In genomic region chr6:166106076-166106686, GRCh38 we compare ENCODE assay signal across 7 cellular contexts.
DNase-seq lines count a peak whose midpoint lies in the region; ATAC-seq, FAIRE-seq and TF ChIP-seq lines count a peak whose summit lies in the region.

No MANE protein-coding gene starts in this region.

- peak; percentile 94 for TF ChIP-seq CTCF in GM12873 (IDR thresholded peaks at IDR 0.05; ENCODE audit: insufficient read depth, low read depth, low read length, missing control alignments)
- TF ChIP-seq CTCF in GM12878 (IDR thresholded peaks at IDR 0.05 in 2 of 3, conservative IDR thresholded peaks at IDR 0.05 in 1 of 3; ENCODE audit: control insufficient read depth in 2 of 3, extremely low read depth in 1 of 3, insufficient read depth in 1 of 3, low read depth in 3 of 3, low read length in 3 of 3): peak; percentile 81 to 95 (median 90)

- DNase-seq in NCI-H128 (lab: John Stamatoyannopoulos, UW; ENCODE audit: unreplicated experiment): peak; percentile 57
- peak; percentile 18 to 21 (median 20) for DNase-seq in T-helper 17 cell
- DNase-seq in GM12878 (ENCODE audit: low read depth, low spot score): peak; percentile 36
- peak; percentile 72 for DNase-seq in iPS-NIHi11 (ENCODE audit: low spot score)
- peak; percentile 53 to 69 (median 61) for DNase-seq in stimulated activated CD4-positive, alpha-beta T cell treated with anti-CD3 and anti-CD28 coated beads, Interleukin-12 subunit alpha, Interleukin-12 subunit beta, amount 100 ng/mL, for 48 hours (ENCODE audit: low read depth in 2 of 3, low spot score in 1 of 3)

- H3K27ac Mint-ChIP-seq in T-helper 17 cell: no peak overlapping the region

- RAD21 ChIA-PET in GM12878 (lab: Charles Lee; ENCODE audit: unreplicated experiment): interaction anchor here (0.6 to 1.8 kb wide), 5 partner anchors 13 to 666 kb away, joined by 3 to 28 read pairs (median 4); no protein-coding TSS in a partner anchor

- no peak for TF ChIP-seq EP300 in GM12878 (IDR thresholded peaks at IDR 0.05; ENCODE audit: borderline replicate concordance in 1 of 2, control insufficient read depth in 1 of 2, low read depth in 2 of 2, low read length in 2 of 2)

- POLR2A ChIA-PET in GM12878 (lab: Charles Lee): no interaction called here

- TF ChIP-seq POLR2A in GM12878 (IDR thresholded peaks at IDR 0.05; ENCODE audit: low read depth, low read length): no peak

- no peaks in the 10 kb centered on the region for H3K9me3 ChIP-seq in T-helper 17 cell (ENCODE audit: control insufficient read depth, low read length, poor library complexity, severe bottlenecking)
- H3K9me3 ChIP-seq in GM12878 (replicated peaks; ENCODE audit: control insufficient read depth, insufficient read depth, low read length): peaks cover 3% of the 10 kb centered on the region; the same call in 2 of the 3 replicates

- in situ Hi-C loops in GM12878 (cut with MboI): no loop called here

- SMC1A ChIA-PET in GM12878 (lab: Charles Lee; ENCODE audit: uncharacterized antibody, unreplicated experiment): interaction anchor here (0.9 to 2.1 kb wide), 10 partner anchors 9 to 666 kb away, joined by 3 to 14 read pairs (median 4); no protein-coding TSS in a partner anchor

- H3K27me3 ChIP-seq in GM12878 (replicated peaks in 1 of 2; ENCODE audit: control insufficient read depth in 2 of 2, insufficient read depth in 2 of 2, low read length in 1 of 2): no peaks in the 10 kb centered on the region

- no peak overlapping the region for H2AFZ ChIP-seq in GM12878 (ENCODE audit: control insufficient read depth, low read depth, low read length)

- H3K79me2 ChIP-seq in GM12878 (ENCODE audit: control insufficient read depth, insufficient read depth, low read length): no peaks in the 10 kb centered on the region

- peaks cover 3% of the 10 kb centered on the region for H3K4me1 Mint-ChIP-seq in T-helper 17 cell

- peak; percentile 91 for TF ChIP-seq RAD21 in GM12878 (IDR thresholded peaks at IDR 0.05; ENCODE audit: insufficient read depth, low read depth, low read length)

- H3K36me3 Mint-ChIP-seq in T-helper 17 cell (ENCODE audit: low read depth): no peaks in the 10 kb centered on the region

- no peak overlapping the region for H3K4me2 ChIP-seq in GM12878 (ENCODE audit: control insufficient read depth, insufficient read depth)

- ATAC-seq in HG02588 (IDR thresholded peaks at IDR 0.05; ENCODE audit: unreplicated experiment) (peak; percentile 55), T-helper 17 cell (no peak), GM12878 (peak; percentile 84)

- H3K4me3 Mint-ChIP-seq in T-helper 17 cell: no peak overlapping the region

- 3% methylated on average over 11 of the region's 11 CpGs for WGBS in GM12878 (ENCODE audit: insufficient coverage, insufficient replicate concordance, low lambda C conversion rate, missing lambda C conversion rate)

- H3K27me3 Mint-ChIP-seq in T-helper 17 cell: peaks cover 15% of the 10 kb centered on the region

- CTCF ChIA-PET in GM12878 (lab: Yijun Ruan, JAX): interaction anchor here (0.6 to 5.7 kb wide), 23 partner anchors 9 to 1844 kb away, joined by 3 to 69 read pairs (median 4); no protein-coding TSS in a partner anchor

- no peaks in the 10 kb centered on the region for H3K36me3 ChIP-seq in GM12878 (ENCODE audit: control insufficient read depth in 2 of 2, insufficient read depth in 2 of 2, low read length in 1 of 2)

- no peak overlapping the region for H3K9ac ChIP-seq in GM12878 (ENCODE audit: control insufficient read depth, insufficient read depth, low read length)

- no TSS peak for BruUV-seq in GM12878 (replicated peaks; lab: Mats Ljungman, UMichigan)

- no peaks in the 10 kb centered on the region; the same call in 1 of the 2 replicates for H3K4me1 ChIP-seq in GM12878 (ENCODE audit: control insufficient read depth, insufficient read depth, low read length)

- intact Hi-C loops in GM12878 (cut with micrococcal nuclease; ENCODE audit: unreplicated experiment): loop anchor here (1.0 to 10.0 kb wide), 3 partner anchors 221 to 661 kb away; no protein-coding TSS in a partner anchor

- no peak overlapping the region for H3K27ac ChIP-seq in GM12878 (ENCODE audit: control insufficient read depth, insufficient read depth)

- H3K4me3 ChIP-seq in GM12878: no peak overlapping the region

- no peaks in the 10 kb centered on the region for H4K20me1 ChIP-seq in GM12878 (ENCODE audit: control insufficient read depth, insufficient read depth)

- FAIRE-seq in GM12878 (lab: Jason Lieb, UNC): peak; percentile 80

TF ChIP-seq in GM12878, 131 proteins besides CTCF, POLR2A, EP300 and RAD21:
- TF ChIP-seq POU2F2 (IDR thresholded peaks at IDR 0.05; ENCODE audit: borderline replicate concordance, low read depth, low read length): peak; percentile 61; the same call in 1 of the 3 replicates
- peak; percentile 83 for TF ChIP-seq SMC3 (IDR thresholded peaks at IDR 0.05; ENCODE audit: borderline replicate concordance, low read length)
- no peak for TF ChIP-seq NR2C2 (IDR thresholded peaks at IDR 0.05; ENCODE audit: borderline replicate concordance, control insufficient read depth, insufficient read length, low read depth)
- no peak for TF ChIP-seq NR2F1 (conservative IDR thresholded peaks at IDR 0.05)
- 0 out of 4 replicates have a peak, but pooled peaks of 1 of the 2 experiments have one; percentile 8 for TF ChIP-seq BHLHE40 (IDR thresholded peaks at IDR 0.05; ENCODE audit: borderline replicate concordance in 1 of 2, low read depth in 2 of 2, low read length in 1 of 2)
- TF ChIP-seq, protein P1, sequence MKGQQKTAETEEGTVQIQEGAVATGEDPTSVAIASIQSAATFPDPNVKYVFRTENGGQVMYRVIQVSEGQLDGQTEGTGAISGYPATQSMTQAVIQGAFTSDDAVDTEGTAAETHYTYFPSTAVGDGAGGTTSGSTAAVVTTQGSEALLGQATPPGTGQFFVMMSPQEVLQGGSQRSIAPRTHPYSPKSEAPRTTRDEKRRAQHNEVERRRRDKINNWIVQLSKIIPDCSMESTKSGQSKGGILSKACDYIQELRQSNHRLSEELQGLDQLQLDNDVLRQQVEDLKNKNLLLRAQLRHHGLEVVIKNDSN (IDR thresholded peaks at IDR 0.05; ENCODE audit: borderline replicate concordance, extremely low read length, insufficient read depth, low read depth, low read length): no peak
- TF ChIP-seq YY1 (IDR thresholded peaks at IDR 0.05; ENCODE audit: low read depth, low read length): peak; percentile 58; the same call in 1 of the 2 replicates

Comparison
In these comparisons a context has a peak if more than half of its experiments do, and no peak if none do; other contexts are left out.
1. DNase-seq: peak in every context shown above with its lines; median percentile 72 in iPS-NIHi11; 61 in stimulated activated CD4-positive, alpha-beta T cell treated with anti-CD3 and anti-CD28 coated beads, Interleukin-12 subunit alpha, Interleukin-12 subunit beta, amount 100 ng/mL, for 48 hours; 57 in NCI-H128; 36 in GM12878; 20 in T-helper 17 cell.